ENCODE assay signal across 18 cellular contexts in genomic region chr16:64250866-64251265, GRCh38.
DNase-seq lines count a peak whose midpoint lies in the region; ATAC-seq and TF ChIP-seq lines count a peak whose summit lies in the region.
"Had no signal": no experiment of that assay in that cellular context is flagged by ENCODE, and none has a peak within 500 bp of the region (broad histone marks: within the 10 kb centered on the region; RNA-seq: fewer than 3 reads in every experiment).

No MANE protein-coding gene starts in this region.

- H4K20me1 ChIP-seq in PC-3 (ENCODE audit: low read length), result no peaks in the 10 kb centered on the region

- H3K9me2 ChIP-seq in PC-3 (replicated peaks; ENCODE audit: low read length), result no peaks in the 10 kb centered on the region

- no peaks in the 10 kb centered on the region for H3F3A ChIP-seq in PC-3 (ENCODE audit: low read length, unreplicated experiment)

- CTCF ChIA-PET in PC-3 (lab: Charles Lee), result no interaction called here
- CTCF ChIA-PET in activated naive CD4-positive, alpha-beta T cell treated with anti-CD3 and anti-CD28 coated beads, Interleukin-2, amount 10 ng/mL, durations not matched to agents 7 days and 5 days (lab: Charles Lee), result no interaction called here

- TF ChIP-seq CTCF in PC-3 (conservative IDR thresholded peaks at IDR 0.05; ENCODE audit: low read depth, low read length) (no peak), ascending aorta (IDR thresholded peaks at IDR 0.05) (no peak)

- no peaks in the 10 kb centered on the region for H3K36me3 Mint-ChIP-seq in activated naive CD4-positive, alpha-beta T cell treated with anti-CD3 and anti-CD28 coated beads, Interleukin-2, amount 10 ng/mL, durations not matched to agents 7 days and 5 days
- H3K36me3 Mint-ChIP-seq: activated CD8-positive, alpha-beta memory T cell treated with anti-CD3 and anti-CD28 coated beads, Interleukin-2, amount 10 ng/mL, durations not matched to agents 7 days and 5 days had no signal

- H3K27me3 Mint-ChIP-seq in activated naive CD4-positive, alpha-beta T cell treated with anti-CD3 and anti-CD28 coated beads, Interleukin-2, amount 10 ng/mL, durations not matched to agents 7 days and 5 days, result no peaks in the 10 kb centered on the region
- H3K27me3 Mint-ChIP-seq: activated CD8-positive, alpha-beta memory T cell treated with anti-CD3 and anti-CD28 coated beads, Interleukin-2, amount 10 ng/mL, durations not matched to agents 7 days and 5 days had no signal

- intact Hi-C loops in PC-3 (cut with micrococcal nuclease), result no loop called here
- intact Hi-C loops in ascending aorta (cut with DNase I), result no loop called here

- H3K4me3 Mint-ChIP-seq in activated naive CD4-positive, alpha-beta T cell treated with anti-CD3 and anti-CD28 coated beads, Interleukin-2, amount 10 ng/mL, durations not matched to agents 7 days and 5 days, result no peak overlapping the region
- H3K4me3 Mint-ChIP-seq: activated CD8-positive, alpha-beta memory T cell treated with anti-CD3 and anti-CD28 coated beads, Interleukin-2, amount 10 ng/mL, durations not matched to agents 7 days and 5 days had no signal

- no peaks in the 10 kb centered on the region for H3K27me3 ChIP-seq in PC-3 (ENCODE audit: low read length)
- no peaks in the 10 kb centered on the region for H3K27me3 ChIP-seq in ascending aorta
- H3K27me3 ChIP-seq: Peyer's patch had no signal

- H3K4me1 Mint-ChIP-seq in activated naive CD4-positive, alpha-beta T cell treated with anti-CD3 and anti-CD28 coated beads, Interleukin-2, amount 10 ng/mL, durations not matched to agents 7 days and 5 days, result no peaks in the 10 kb centered on the region
- H3K4me1 Mint-ChIP-seq: activated CD8-positive, alpha-beta memory T cell treated with anti-CD3 and anti-CD28 coated beads, Interleukin-2, amount 10 ng/mL, durations not matched to agents 7 days and 5 days had no signal

- ATAC-seq in PC-3, result peak; percentile 48; the same call in 1 of the 2 replicates
- ATAC-seq in GM21737 (IDR thresholded peaks at IDR 0.05; ENCODE audit: unreplicated experiment), result no peak
- ATAC-seq: activated CD8-positive, alpha-beta memory T cell treated with anti-CD3 and anti-CD28 coated beads, Interleukin-2, amount 10 ng/mL, durations not matched to agents 7 days and 5 days had no signal

- H3K4me1 ChIP-seq in PC-3 (ENCODE audit: insufficient read depth, low read length), result no peaks in the 10 kb centered on the region; the same call in 1 of the 2 replicates
- no peaks in the 10 kb centered on the region for H3K4me1 ChIP-seq in ascending aorta
- H3K4me1 ChIP-seq: Peyer's patch had no signal

- POLR2A ChIA-PET in PC-3 (lab: Charles Lee; ENCODE audit: unreplicated experiment), result no interaction called here

- H3K27ac ChIP-seq in PC-3 (ENCODE audit: low read length) (no peak overlapping the region), ascending aorta (no peak overlapping the region)
- H3K27ac ChIP-seq: Peyer's patch had no signal

- no TSS peak for BruUV-seq in PC-3 (replicated peaks; lab: Mats Ljungman, UMichigan)

- H3K4me3 ChIP-seq in PC-3 (ENCODE audit: low read length), result no peak overlapping the region
- no peak overlapping the region for H3K4me3 ChIP-seq in ascending aorta
- H3K4me3 ChIP-seq: Peyer's patch had no signal

- no peak overlapping the region for H2AFZ ChIP-seq in PC-3 (ENCODE audit: low read length)

- no peak overlapping the region for H3K27ac Mint-ChIP-seq in activated naive CD4-positive, alpha-beta T cell treated with anti-CD3 and anti-CD28 coated beads, Interleukin-2, amount 10 ng/mL, durations not matched to agents 7 days and 5 days
- H3K27ac Mint-ChIP-seq: activated CD8-positive, alpha-beta memory T cell treated with anti-CD3 and anti-CD28 coated beads, Interleukin-2, amount 10 ng/mL, durations not matched to agents 7 days and 5 days had no signal

- peaks cover 14% of the 10 kb centered on the region for H3K9me3 Mint-ChIP-seq in activated naive CD4-positive, alpha-beta T cell treated with anti-CD3 and anti-CD28 coated beads, Interleukin-2, amount 10 ng/mL, durations not matched to agents 7 days and 5 days

- H3K4me2 ChIP-seq in PC-3 (ENCODE audit: low read length), result no peak overlapping the region

- DNase-seq in COLO829 (ENCODE audit: low spot score) (peak; percentile 62), PC-3 (no peak), fibroblast of gingiva (ENCODE audit: low read depth) (peak; percentile 7), myocyte (ENCODE audit: low read depth) (peak; percentile 78), NCI-H1048 (lab: John Stamatoyannopoulos, UW) (no peak), ascending aorta (ENCODE audit: low spot score in 2 of 2) (no peak)
- no peak for DNase-seq in activated naive CD4-positive, alpha-beta T cell treated with anti-CD3 and anti-CD28 coated beads, Interleukin-2, amount 10 ng/mL, durations not matched to agents 7 days and 5 days
- DNase-seq: activated CD4-positive, CD25-positive, alpha-beta regulatory T cell; activated CD8-positive, alpha-beta memory T cell treated with anti-CD3 and anti-CD28 coated beads, Interleukin-2, amount 10 ng/mL, durations not matched to agents 7 days and 5 days; activated effector memory CD4-positive, alpha-beta T cell treated with anti-CD3 and anti-CD28 coated beads, Interleukin-2, amount 50 U/mL, for 16 hours; GDM1; GOT3; NCI-H2081; NCI-H748 treated with DMSO at 0.1 percent for 48 hours; Peyer's patch; stimulated activated CD4-positive, alpha-beta T cell treated with anti-CD3 and anti-CD28 coated beads, Interleukin-2, amount 100 ng/mL, for 24 hours; T-helper 1 cell had no signal

- no peak overlapping the region for H3K9ac ChIP-seq in PC-3 (ENCODE audit: low read length)

- H3K79me2 ChIP-seq in PC-3 (ENCODE audit: low read length), result no peaks in the 10 kb centered on the region

- H3K9me3 ChIP-seq in PC-3 (ENCODE audit: low read length) (no peaks in the 10 kb centered on the region), ascending aorta (no peaks in the 10 kb centered on the region)
- H3K9me3 ChIP-seq: Peyer's patch had no signal

- H3K36me3 ChIP-seq in PC-3 (ENCODE audit: low read depth, low read length), result no peaks in the 10 kb centered on the region
- H3K36me3 ChIP-seq in ascending aorta, result no peaks in the 10 kb centered on the region
- H3K36me3 ChIP-seq: Peyer's patch had no signal

Comparison
In these comparisons a context has a peak if more than half of its experiments do, and no peak if none do; other contexts are left out.
1. DNase-seq: peak in COLO829 (single experiment), fibroblast of gingiva (single experiment) and myocyte (single experiment); none in PC-3 (single experiment), NCI-H1048 (single experiment), activated naive CD4-positive, alpha-beta T cell treated with anti-CD3 and anti-CD28 coated beads, Interleukin-2, amount 10 ng/mL, durations not matched to agents 7 days and 5 days (single experiment) and ascending aorta (0 of 2).